ENCODE assay signal across 25 cellular contexts in genomic region chr20:49607568-49607967, GRCh38. TPM values are rescaled to one million over a fixed set of nuclear protein-coding genes. Genes with fewer than 3 reads are reported as not detected.
"Had no signal": no experiment of that assay in that cellular context is flagged by ENCODE, and none has a peak within 500 bp of the region (broad histone marks: within the 10 kb centered on the region; RNA-seq: fewer than 3 reads in every experiment).

No MANE protein-coding gene starts in this region.

- FAIRE-seq: HTR-8/SVneo, RCC 7860 had no signal

- H3K4me3 ChIP-seq: MG63, SJSA1, SK-N-MC had no signal

- H3K9me3 ChIP-seq: MG63, SJSA1 had no signal

- DNase-seq: Karpas-422, KG1, MG63, NCI-H1092, NCI-H1105 treated with DMSO at 0.1 percent for 48 hours, NCI-H1417 treated with DMSO at 0.1 percent for 48 hours, NCI-H146, NCI-H1694 treated with DMSO at 0.1 percent for 48 hours, NCI-H1930, NCI-H2081, NCI-H2107, NCI-H2227 treated with DMSO at 0.1 percent for 48 hours, NCI-H524, NCI-H69, NCI-H774, Right ventricle myocardium superior, RPMI8226, SIG-M5, SW 1271 had no signal

- H3K27ac ChIP-seq: HL-60, SJSA1, SK-N-MC had no signal

- H3K27me3 ChIP-seq: SJSA1 had no signal

- H3K36me3 ChIP-seq: MG63, SJSA1 had no signal

RNA-seq across cellular contexts. Expression of gene PTGIS, which starts 39.6 kb away (rescaled TPM):
- total RNA-seq: NCI-H460, SJSA1 had no signal
